8 cellular contexts compared by ENCODE assay signal in genomic region chr15:74540135-74540760, GRCh38.
A peak's percentile ranks its signal among the peaks of the same experiment; 100 is the strongest.
DNase-seq lines count a peak whose midpoint lies in the region; ATAC-seq lines count a peak whose summit lies in the region.

No MANE protein-coding gene starts in this region.

- H3K4me1 ChIP-seq in ACC112 (ENCODE audit: control insufficient read depth, insufficient read depth, low read length, unreplicated experiment) (peaks cover 27% of the 10 kb centered on the region), muscle layer of duodenum (ENCODE audit: control insufficient read depth in 1 of 2, insufficient read depth in 2 of 2, low read length in 2 of 2) (peaks cover 6 to 16% of the 10 kb centered on the region in 2 donors)

- H3K27me3 ChIP-seq in ACC112 (ENCODE audit: insufficient read depth, low read length) = no peaks in the 10 kb centered on the region
- no peaks in the 10 kb centered on the region for H3K27me3 ChIP-seq in muscle layer of duodenum (ENCODE audit: low read depth, low read length)

- ATAC-seq in GM18868 (IDR thresholded peaks at IDR 0.05; ENCODE audit: unreplicated experiment) = peak; percentile 2

- H2AFZ ChIP-seq in ACC112 (ENCODE audit: low read length, unreplicated experiment) = peak overlapping the region; percentile 63

- H3K27ac ChIP-seq in ACC112 (ENCODE audit: low read depth, low read length) (peak overlapping the region; percentile 89), cingulate gyrus (ENCODE audit: low read depth, low read length) (peak overlapping the region; percentile 63), muscle layer of duodenum (ENCODE audit: low read length) (peak overlapping the region; percentile 81)

- no peaks in the 10 kb centered on the region for H3K9me3 ChIP-seq in muscle layer of duodenum (ENCODE audit: control insufficient read depth in 1 of 2, low read length in 2 of 2)

- H3K4me3 ChIP-seq in ACC112 (ENCODE audit: low read depth, low read length) = peak overlapping the region; percentile 88
- peak overlapping the region; percentile 78 to 86 for H3K4me3 ChIP-seq in muscle layer of duodenum (ENCODE audit: low read depth in 1 of 2, low read length in 2 of 2)

- no peaks in the 10 kb centered on the region for H3K36me3 ChIP-seq in ACC112 (ENCODE audit: insufficient read depth, low read length)
- no peaks in the 10 kb centered on the region for H3K36me3 ChIP-seq in muscle layer of duodenum (ENCODE audit: control insufficient read depth in 1 of 2, insufficient read depth in 2 of 2, low read length in 2 of 2)

- peaks cover 18% of the 10 kb centered on the region for H3K79me2 ChIP-seq in ACC112 (ENCODE audit: control insufficient read depth, insufficient read depth, low read length, unreplicated experiment)

- DNase-seq in NCI-H69 (lab: John Stamatoyannopoulos, UW) = peak; percentile 28
- no peak for DNase-seq in T1000 (lab: John Stamatoyannopoulos, UW)
- no peak for DNase-seq in retina
- DNase-seq in activated CD8-positive, alpha-beta memory T cell treated with anti-CD3 and anti-CD28 coated beads for 24 hours = no peak
